19 cellular contexts compared by ENCODE assay signal in the genomic region with DNA sequence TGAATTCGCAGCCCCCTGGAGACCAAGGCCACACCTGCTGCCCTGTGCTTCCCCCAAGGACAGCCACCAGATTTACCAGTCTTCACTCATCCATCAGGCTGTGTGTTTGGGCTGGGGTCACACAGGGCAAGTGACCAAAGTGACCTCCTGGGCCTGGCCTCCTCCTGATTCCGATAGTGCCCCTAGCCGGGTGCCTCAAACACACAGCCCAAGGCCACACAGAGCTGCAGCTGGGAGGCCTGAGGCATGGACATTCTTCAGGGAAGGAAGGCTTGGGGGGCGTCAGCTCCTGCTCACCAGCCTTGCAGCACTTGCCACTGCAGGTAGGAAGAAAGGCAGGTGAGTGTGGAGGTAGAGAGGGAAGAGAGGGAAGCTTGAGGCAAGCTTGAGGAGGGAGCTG.
DNase-seq lines count a peak whose midpoint lies in the region; ATAC-seq and TF ChIP-seq lines count a peak whose summit lies in the region.
"Had no signal": no experiment of that assay in that cellular context is flagged by ENCODE, and none has a peak within 500 bp of the region (broad histone marks: within the 10 kb centered on the region; RNA-seq: fewer than 3 reads in every experiment).

No MANE protein-coding gene starts in this region.

- intact Hi-C loops in MCF 10A (cut with micrococcal nuclease) (no loop called here), mammary epithelial cell (cut with micrococcal nuclease) (no loop called here)

- no peak overlapping the region for H3K4me2 ChIP-seq in mammary epithelial cell (ENCODE audit: insufficient read depth, low read depth, low read length)
- H3K4me2 ChIP-seq in OCI-LY1 (ENCODE audit: low read length), result no peak overlapping the region

- dilution Hi-C loops in mammary epithelial cell (cut with HindIII; ENCODE audit: low sequenced_read_pairs), result no loop called here

- H3K4me1 Mint-ChIP-seq in MCF 10A (ENCODE audit: insufficient read depth, unreplicated experiment), result peaks cover 60% of the 10 kb centered on the region
- peaks cover 38 to 46% of the 10 kb centered on the region in 2 donors for H3K4me1 Mint-ChIP-seq in effector memory CD8-positive, alpha-beta T cell (ENCODE audit: low read depth in 2 of 2)

- no peaks in the 10 kb centered on the region for H3K9me3 Mint-ChIP-seq in MCF 10A (ENCODE audit: unreplicated experiment)
- H3K9me3 Mint-ChIP-seq in effector memory CD8-positive, alpha-beta T cell, result no peaks in the 10 kb centered on the region

- H3K79me2 ChIP-seq in mammary epithelial cell (ENCODE audit: insufficient read depth, low read length) (peaks cover 99% of the 10 kb centered on the region), OCI-LY1 (ENCODE audit: insufficient read depth, low read length) (no peaks in the 10 kb centered on the region)

- no peak overlapping the region for H3K4me3 Mint-ChIP-seq in MCF 10A (ENCODE audit: unreplicated experiment)
- no peak overlapping the region for H3K4me3 Mint-ChIP-seq in effector memory CD8-positive, alpha-beta T cell

- peaks cover 64% of the 10 kb centered on the region for H3K36me3 ChIP-seq in mammary epithelial cell (ENCODE audit: insufficient read depth, low read length)
- peaks cover 50% of the 10 kb centered on the region; the same call in 1 of the 2 replicates for H3K36me3 ChIP-seq in OCI-LY1 (ENCODE audit: insufficient read depth, low read length)
- H3K36me3 ChIP-seq in thymus (ENCODE audit: control insufficient read depth, insufficient read depth), result peaks cover 79% of the 10 kb centered on the region

- in situ Hi-C loops in mammary epithelial cell (cut with MboI; ENCODE audit: low sequenced_read_pairs in 2 of 2), result loop anchor here in 1 of 2 donors (10.0 kb wide), 1 partner anchor 977 kb away; no protein-coding TSS in a partner anchor

- H4K20me1 ChIP-seq in mammary epithelial cell (ENCODE audit: insufficient read depth, low read length) (peaks cover 16% of the 10 kb centered on the region), OCI-LY1 (ENCODE audit: insufficient read depth, low read length) (no peaks in the 10 kb centered on the region)

- no peak for ATAC-seq in effector memory CD8-positive, alpha-beta T cell (replicated peaks)
- ATAC-seq in HG03439 (IDR thresholded peaks at IDR 0.05; ENCODE audit: unreplicated experiment), result no peak

- H3K9me3 ChIP-seq in mammary epithelial cell (replicated peaks; ENCODE audit: insufficient read depth, low read length) (no peaks in the 10 kb centered on the region), OCI-LY1 (ENCODE audit: low read length) (no peaks in the 10 kb centered on the region), thymus (ENCODE audit: control insufficient read depth) (no peaks in the 10 kb centered on the region)
- H3K9me3 ChIP-seq: left ventricle myocardium inferior, neutrophil, testis had no signal

- no peak overlapping the region for H3K4me3 ChIP-seq in mammary epithelial cell (replicated peaks in 1 of 3; ENCODE audit: insufficient read depth in 1 of 3, low read depth in 2 of 3, low read length in 3 of 3)
- H3K4me3 ChIP-seq in OCI-LY1 (ENCODE audit: low read depth, low read length, poor library complexity, severe bottlenecking), result no peak overlapping the region
- H3K4me3 ChIP-seq in thymus (ENCODE audit: low read length), result no peak overlapping the region
- H3K4me3 ChIP-seq: left ventricle myocardium inferior, testis had no signal

- TF ChIP-seq CTCF in MCF 10A (IDR thresholded peaks at IDR 0.05; ENCODE audit: unreplicated experiment) (no peak), mammary epithelial cell (conservative IDR thresholded peaks at IDR 0.05 in 1 of 2, IDR thresholded peaks at IDR 0.05 in 1 of 2; ENCODE audit: extremely low read depth in 1 of 2, insufficient read depth in 1 of 2, low read depth in 1 of 2, low read length in 2 of 2) (no peak), OCI-LY1 (IDR thresholded peaks at IDR 0.05; ENCODE audit: low read length) (no peak)

- H3K4me1 ChIP-seq in mammary epithelial cell (ENCODE audit: insufficient read depth, low read length) (peaks cover 55% of the 10 kb centered on the region), OCI-LY1 (ENCODE audit: insufficient read depth, low read length, severe bottlenecking) (peaks cover 47% of the 10 kb centered on the region), thymus (ENCODE audit: control insufficient read depth, insufficient read depth, low read length) (no peaks in the 10 kb centered on the region)

- peaks cover 82% of the 10 kb centered on the region for H3K36me3 Mint-ChIP-seq in MCF 10A (ENCODE audit: insufficient read depth, unreplicated experiment)
- H3K36me3 Mint-ChIP-seq in effector memory CD8-positive, alpha-beta T cell (ENCODE audit: insufficient read depth), result peaks cover 65% of the 10 kb centered on the region

- H2AFZ ChIP-seq in mammary epithelial cell (ENCODE audit: low read depth, low read length) (no peak overlapping the region), OCI-LY1 (ENCODE audit: low read length) (no peak overlapping the region)

- BruUV-seq in MCF 10A (replicated peaks; lab: Mats Ljungman, UMichigan), result no TSS peak
- BruUV-seq in mammary epithelial cell (replicated peaks; lab: Mats Ljungman, UMichigan), result no TSS peak

- DNase-seq in MCF 10A (ENCODE audit: unreplicated experiment) (no peak), mammary epithelial cell (no peak), DMS53 treated with DMSO at 0.1 percent for 48 hours (lab: John Stamatoyannopoulos, UW; ENCODE audit: unreplicated experiment) (no peak), CD1c-positive myeloid dendritic cell (ENCODE audit: extremely low spot score) (no peak)
- DNase-seq in effector memory CD8-positive, alpha-beta T cell, result no peak
- DNase-seq: activated CD4-positive, alpha-beta T cell treated with anti-CD3 and anti-CD28 coated beads for 4 hours; activated CD8-positive, alpha-beta memory T cell treated with anti-CD3 and anti-CD28 coated beads, Interleukin-2, amount 50 U/mL, for 48 hours; anterior cingulate cortex; CD4-positive, CD25-positive, alpha-beta regulatory T cell; dermis blood vessel endothelial cell; GOT3; left ventricle myocardium inferior; NCI-H2081; NCI-H446 treated with DMSO at 0.1 percent for 48 hours; testis had no signal

- 93% methylated on average over 4 of the region's 4 CpGs for WGBS in mammary epithelial cell (ENCODE audit: low coverage, missing lambda C conversion rate)
- WGBS in thymus, result 95% methylated on average over 4 of the region's 4 CpGs

- H3F3A ChIP-seq in OCI-LY1 (ENCODE audit: insufficient read depth, low read length), result no peaks in the 10 kb centered on the region

- peak overlapping the region; percentile 86 for H3K27ac Mint-ChIP-seq in MCF 10A (ENCODE audit: low read depth, unreplicated experiment)
- H3K27ac Mint-ChIP-seq in effector memory CD8-positive, alpha-beta T cell, result peak overlapping the region; percentile 10 to 16

- H3K9me2 ChIP-seq in OCI-LY1 (ENCODE audit: low read depth, low read length), result no peaks in the 10 kb centered on the region

- H3K27ac ChIP-seq in mammary epithelial cell (ENCODE audit: insufficient read depth, low read depth, low read length) (no peak overlapping the region), OCI-LY1 (ENCODE audit: low read depth, low read length, poor library complexity, severe bottlenecking) (peak overlapping the region; percentile 20), thymus (ENCODE audit: low read depth) (peak overlapping the region; percentile 21)
- H3K27ac ChIP-seq: left ventricle myocardium inferior, neutrophil, testis had no signal

- H3K27me3 ChIP-seq in mammary epithelial cell (ENCODE audit: insufficient read depth, low read length) (no peaks in the 10 kb centered on the region), OCI-LY1 (ENCODE audit: insufficient read depth, low read length) (no peaks in the 10 kb centered on the region), thymus (ENCODE audit: control insufficient read depth, insufficient read depth) (no peaks in the 10 kb centered on the region)
- H3K27me3 ChIP-seq: neutrophil, testis had no signal

- no peaks in the 10 kb centered on the region for H3K27me3 Mint-ChIP-seq in MCF 10A (ENCODE audit: insufficient read depth, unreplicated experiment)
- H3K27me3 Mint-ChIP-seq in effector memory CD8-positive, alpha-beta T cell, result no peaks in the 10 kb centered on the region
- H3K27me3 Mint-ChIP-seq: CD4-positive, CD25-positive, alpha-beta regulatory T cell had no signal

- no peak overlapping the region for H3K9ac ChIP-seq in mammary epithelial cell (ENCODE audit: insufficient read depth, low read length)
- H3K9ac ChIP-seq in OCI-LY1 (ENCODE audit: low read length), result no peak overlapping the region

- CTCF ChIA-PET in MCF 10A (lab: Yijun Ruan, JAX), result interaction anchor here (0.6 to 1.3 kb wide), 4 partner anchors 9 to 175 kb away, joined by 3 to 5 read pairs (median 4); no protein-coding TSS in a partner anchor
- CTCF ChIA-PET in mammary epithelial cell (lab: Charles Lee; ENCODE audit: low non-redundant PET), result no interaction called here

- POLR2A ChIA-PET in MCF 10A (lab: Yijun Ruan, JAX), result interaction anchor here (0.8 to 10.4 kb wide), 11 partner anchors 10 to 533 kb away, joined by 3 to 414 read pairs (median 4); no protein-coding TSS in a partner anchor
